ENCODE assay signal across 8 cellular contexts in the genomic region with DNA sequence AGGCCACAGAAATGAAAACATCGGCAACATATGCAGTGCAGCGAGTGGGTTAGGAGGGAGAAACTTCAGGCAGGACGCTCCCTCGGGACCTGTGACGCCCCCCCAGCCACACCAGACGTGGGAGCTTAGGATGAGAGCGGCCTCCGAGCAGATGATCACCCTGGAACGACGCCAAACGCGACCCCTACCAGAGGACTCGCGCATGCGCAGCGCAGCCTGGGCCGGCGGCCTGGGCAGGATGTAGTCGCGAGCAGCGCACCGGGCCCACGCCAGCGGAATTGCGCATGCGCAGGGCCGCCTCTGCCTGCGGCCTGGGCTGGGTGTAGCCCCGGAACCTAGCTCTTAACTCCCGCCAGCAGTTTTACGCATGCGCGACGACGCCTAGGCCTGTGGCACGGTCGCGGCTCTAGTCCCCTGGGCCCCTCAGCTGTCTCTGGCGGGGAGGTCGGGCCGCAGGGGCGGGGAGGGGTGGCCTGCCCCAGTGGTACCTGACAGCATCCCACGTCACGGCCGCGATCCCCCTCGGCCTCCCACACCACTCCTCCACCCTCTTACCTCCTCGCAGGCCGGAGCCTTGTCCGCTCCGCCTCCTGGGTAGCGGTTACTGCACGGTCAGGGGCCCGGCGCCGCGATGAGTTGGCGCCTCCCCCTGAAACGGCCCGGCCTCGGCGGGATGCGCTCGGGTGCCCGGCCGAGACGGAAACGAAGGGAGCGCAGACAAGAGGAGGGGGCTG. TPM values are rescaled to one million over a fixed set of nuclear protein-coding genes. Genes with fewer than 3 reads are reported as not detected.
DNase-seq lines count a peak whose midpoint lies in the region; ATAC-seq and TF ChIP-seq lines count a peak whose summit lies in the region.

A gene (minus strand): TSS at position 608 of the 734 bp plus-strand sequence. CDS start 11,141 bp downstream, outside the sequence.

- peak; percentile 78 for ATAC-seq in HG02571 (IDR thresholded peaks at IDR 0.05; ENCODE audit: unreplicated experiment)
- ATAC-seq in activated naive CD4-positive, alpha-beta T cell treated with anti-CD3 and anti-CD28 coated beads, Interleukin-2, amount 50 U/mL, for 72 hours, result peak; percentile 93 to 94
- ATAC-seq in omental fat pad (ENCODE audit: low FRiP score), result peak; percentile 98

- H3K4me3 ChIP-seq in GM06990 (replicated peaks; ENCODE audit: low read depth, low read length) (peak within 1 kb of the TSS; percentile 75), SK-N-MC (peak within 1 kb of the TSS; percentile 89)

- DNase-seq in GM06990 (ENCODE audit: extremely low read depth, insufficient read length), result peak; percentile 99
- DNase-seq in NCI-H1048 (lab: John Stamatoyannopoulos, UW), result peak; percentile 55
- DNase-seq in SK-N-MC (ENCODE audit: low read depth, low spot score), result peak; percentile 71
- peak; percentile 99 for DNase-seq in activated naive CD4-positive, alpha-beta T cell treated with anti-CD3 and anti-CD28 coated beads, Interleukin-2, amount 50 U/mL, for 72 hours (ENCODE audit: low spot score in 2 of 2)
- peak; percentile 99 for DNase-seq in glomerular visceral epithelial cell (ENCODE audit: extremely low spot score)
- DNase-seq in omental fat pad (ENCODE audit: low spot score), result peak; percentile 94

- no peak for TF ChIP-seq CTCF in GM06990 (IDR thresholded peaks at IDR 0.05; ENCODE audit: insufficient read depth, low read length, poor library complexity, severe bottlenecking)
- TF ChIP-seq CTCF in omental fat pad (IDR thresholded peaks at IDR 0.05), result no peak

- peaks cover 0 to 20% of the 10 kb centered on the region in 2 donors for H3K9me3 Mint-ChIP-seq in activated naive CD4-positive, alpha-beta T cell treated with anti-CD3 and anti-CD28 coated beads, Interleukin-2, amount 50 U/mL, for 72 hours

- H3K36me3 ChIP-seq in GM06990 (ENCODE audit: control insufficient read depth, insufficient read depth, low read length) (no peaks in the 10 kb centered on the region), SK-N-MC (ENCODE audit: insufficient read depth, low read length) (no peaks in the 10 kb centered on the region)

- H3K9ac ChIP-seq in SK-N-MC (ENCODE audit: insufficient read length), result peak within 1 kb of the TSS; percentile 85

- H3K27ac Mint-ChIP-seq in activated naive CD4-positive, alpha-beta T cell treated with anti-CD3 and anti-CD28 coated beads, Interleukin-2, amount 50 U/mL, for 72 hours, result peak within 1 kb of the TSS; percentile 96 to 99

- H3K27ac ChIP-seq in SK-N-MC, result 0 out of 2 replicates have a peak within 1 kb of the TSS, but pooled peaks have one; percentile 54
- peak within 1 kb of the TSS; percentile 91 for H3K27ac ChIP-seq in temporal lobe (ENCODE audit: low read depth, low read length)

- no peaks in the 10 kb centered on the region for H3K27me3 ChIP-seq in GM06990 (replicated peaks; ENCODE audit: control insufficient read depth, insufficient read depth, low read length)

- no peaks in the 10 kb centered on the region for H3K36me3 Mint-ChIP-seq in activated naive CD4-positive, alpha-beta T cell treated with anti-CD3 and anti-CD28 coated beads, Interleukin-2, amount 50 U/mL, for 72 hours

- no peaks in the 10 kb centered on the region for H3K9me3 ChIP-seq in SK-N-MC (ENCODE audit: low read depth, low read length)

RNA-seq across cellular contexts. Expression of the gene that starts here (rescaled TPM):
- 1 to 10 TPM; 1.6 to 1.7 TPM for total RNA-seq in activated naive CD4-positive, alpha-beta T cell treated with anti-CD3 and anti-CD28 coated beads, Interleukin-2, amount 50 U/mL, for 72 hours
- total RNA-seq in omental fat pad, result 10 to 100 TPM in 3 of 4 donors, 1 to 10 TPM in 1; 6.7 to 30.6 (median 13.0) TPM
- total RNA-seq in temporal lobe, result 28.5 TPM

Comparison
In these comparisons a context has a peak if more than half of its experiments do, and no peak if none do; other contexts are left out.
1. Peak in every context shown above with its lines: DNase-seq, ATAC-seq, H3K4me3 ChIP-seq and H3K27ac ChIP-seq.